Comparison of ENCODE assay signal across 1 cellular context in the genomic region with DNA sequence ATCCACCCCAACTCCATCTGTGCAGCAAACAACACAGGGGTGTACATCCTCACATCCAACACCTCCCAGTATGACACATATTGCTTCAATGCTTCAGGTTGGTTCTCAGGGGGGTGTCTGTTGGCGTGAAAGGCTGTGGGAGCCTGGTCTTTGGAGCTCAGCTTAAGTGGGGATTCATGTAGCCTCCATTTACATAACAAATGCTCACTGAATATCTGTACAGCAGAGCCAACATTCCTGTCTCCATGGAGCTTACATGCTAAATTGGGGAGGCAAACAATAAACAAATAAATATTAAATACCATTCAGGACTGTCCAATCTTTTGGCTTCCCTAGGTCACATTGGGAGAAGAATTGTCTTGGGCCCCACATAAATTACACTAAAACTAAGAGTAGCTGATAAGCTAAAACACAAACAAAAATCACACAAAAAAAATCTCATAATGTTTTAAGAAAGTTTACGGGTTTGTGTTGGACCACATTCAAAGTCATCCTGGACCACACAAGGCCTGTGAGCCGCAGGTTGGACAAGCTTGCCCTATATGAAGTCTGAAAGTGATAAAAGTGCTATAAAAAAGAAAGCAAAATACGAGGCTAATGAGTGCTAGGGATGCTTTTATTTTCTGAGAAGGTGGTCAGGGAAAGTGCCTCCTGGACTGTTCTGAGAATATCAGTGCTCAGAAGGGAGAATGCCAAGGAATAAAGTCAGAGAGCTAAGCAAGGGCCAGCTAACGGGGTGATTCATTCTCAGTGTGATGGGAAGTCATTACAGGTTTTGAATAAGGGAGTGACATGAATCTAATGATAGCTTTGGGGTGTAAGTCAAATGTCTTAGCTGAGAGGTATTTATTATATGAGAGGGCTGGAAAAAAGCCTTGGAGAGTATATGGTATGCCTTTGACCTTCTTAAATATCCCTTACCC.
TF ChIP-seq lines count a peak whose summit lies in the region.

No MANE protein-coding gene starts in this region.

TF ChIP-seq in IMR-90, 13 proteins besides CTCF, POLR2A, EP300 and RAD21 (continued from another document):
- TF ChIP-seq, protein P1, sequence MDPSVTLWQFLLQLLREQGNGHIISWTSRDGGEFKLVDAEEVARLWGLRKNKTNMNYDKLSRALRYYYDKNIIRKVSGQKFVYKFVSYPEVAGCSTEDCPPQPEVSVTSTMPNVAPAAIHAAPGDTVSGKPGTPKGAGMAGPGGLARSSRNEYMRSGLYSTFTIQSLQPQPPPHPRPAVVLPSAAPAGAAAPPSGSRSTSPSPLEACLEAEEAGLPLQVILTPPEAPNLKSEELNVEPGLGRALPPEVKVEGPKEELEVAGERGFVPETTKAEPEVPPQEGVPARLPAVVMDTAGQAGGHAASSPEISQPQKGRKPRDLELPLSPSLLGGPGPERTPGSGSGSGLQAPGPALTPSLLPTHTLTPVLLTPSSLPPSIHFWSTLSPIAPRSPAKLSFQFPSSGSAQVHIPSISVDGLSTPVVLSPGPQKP (IDR thresholded peaks at IDR 0.05; ENCODE audit: borderline replicate concordance, low read depth, low read length), result no peak
- TF ChIP-seq MAZ (IDR thresholded peaks at IDR 0.05; ENCODE audit: borderline replicate concordance, low read depth, low read length) (no peak), BHLHE40 (IDR thresholded peaks at IDR 0.05; ENCODE audit: low read depth, low read length) (no peak), MAFK (IDR thresholded peaks at IDR 0.05; ENCODE audit: low read depth, low read length) (no peak), CHD1 (IDR thresholded peaks at IDR 0.05; ENCODE audit: low read depth, low read length) (no peak), NFE2L2 (IDR thresholded peaks at IDR 0.05; ENCODE audit: low read depth, low read length) (no peak), RFX5 (IDR thresholded peaks at IDR 0.05; ENCODE audit: low read depth, low read length) (no peak), CEBPB (IDR thresholded peaks at IDR 0.05; ENCODE audit: low read depth, low read length) (no peak)
